8 cellular contexts compared by ENCODE assay signal in the genomic region with DNA sequence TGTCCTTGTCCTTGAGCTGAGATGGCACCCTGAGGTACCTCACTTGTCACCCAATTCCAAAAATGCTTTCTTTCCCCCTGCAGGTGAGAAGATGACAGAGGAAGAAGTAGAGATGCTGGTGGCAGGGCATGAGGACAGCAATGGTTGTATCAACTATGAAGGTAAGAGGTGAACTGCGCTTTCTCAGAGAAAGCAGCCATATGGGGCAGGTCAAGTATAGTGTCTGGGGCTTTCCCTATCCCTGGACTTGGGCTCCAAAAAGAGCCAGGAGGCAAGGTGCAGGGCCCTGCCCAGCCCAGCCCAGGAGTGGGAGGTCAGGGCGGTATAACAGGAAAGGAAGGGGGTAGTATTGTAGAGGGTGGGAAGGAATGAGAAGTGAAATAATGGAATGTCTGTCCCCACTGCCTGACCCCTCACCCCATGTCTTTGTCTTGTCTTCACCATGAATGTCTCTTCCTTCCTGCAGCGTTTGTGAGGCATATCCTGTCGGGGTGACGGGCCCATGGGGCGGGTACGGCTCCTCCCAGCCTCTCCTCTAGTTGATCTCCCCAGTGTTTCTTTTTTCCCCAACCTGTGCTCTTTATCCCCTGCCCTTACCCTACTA. TPM values are rescaled to one million over a fixed set of nuclear protein-coding genes. Genes with fewer than 3 reads are reported as not detected.
DNase-seq lines count a peak whose midpoint lies in the region; ATAC-seq and TF ChIP-seq lines count a peak whose summit lies in the region.

No MANE protein-coding gene starts in this region.

- ATAC-seq in Panc1 = no peak
- ATAC-seq in HG03045 (IDR thresholded peaks at IDR 0.05; ENCODE audit: unreplicated experiment) = no peak

- BruUV-seq in Panc1 (replicated peaks; lab: Mats Ljungman, UMichigan) = no TSS peak

- H3K36me3 ChIP-seq in Panc1 (ENCODE audit: control insufficient read depth, insufficient read depth, low read length) (peaks cover 2% of the 10 kb centered on the region; the same call in 1 of the 2 replicates), iPS-20b (ENCODE audit: insufficient read depth, low read depth, low read length) (peaks cover 68% of the 10 kb centered on the region)

- H3K9ac ChIP-seq in iPS-20b (ENCODE audit: low read depth, low read length) = peak overlapping the region; percentile 99; the same call in 1 of the 2 replicates

- H3K9me3 ChIP-seq in Panc1 (ENCODE audit: control insufficient read depth, insufficient read depth, low read depth, low read length) (no peaks in the 10 kb centered on the region), iPS-20b (ENCODE audit: insufficient read depth, low read depth, low read length) (no peaks in the 10 kb centered on the region)

- in situ Hi-C loops in Panc1 (cut with HindIII; ENCODE audit: low pct_unique_long_range_greater_than_20kb, low sequenced_read_pairs) = no loop called here

- peaks cover 62% of the 10 kb centered on the region for H3K36me3 Mint-ChIP-seq in activated naive CD4-positive, alpha-beta T cell treated with anti-CD3 and anti-CD28 coated beads for 36 hours (ENCODE audit: low read depth)

- peaks cover 20% of the 10 kb centered on the region for H3K4me1 ChIP-seq in Panc1 (ENCODE audit: control insufficient read depth, insufficient read depth, low read length)
- H3K4me1 ChIP-seq in iPS-20b (ENCODE audit: insufficient read depth, low read length) = peaks cover 23% of the 10 kb centered on the region

- POLR2A ChIA-PET in Panc1 (lab: Charles Lee) = no interaction called here

- no peaks in the 10 kb centered on the region for H3K27me3 Mint-ChIP-seq in activated naive CD4-positive, alpha-beta T cell treated with anti-CD3 and anti-CD28 coated beads for 36 hours (ENCODE audit: low read depth)

- no peaks in the 10 kb centered on the region for H3K9me3 Mint-ChIP-seq in activated naive CD4-positive, alpha-beta T cell treated with anti-CD3 and anti-CD28 coated beads for 36 hours

- H3K4me3 ChIP-seq in Panc1 (ENCODE audit: low read depth in 2 of 2, low read length in 2 of 2) = peak overlapping the region; percentile 74 to 78
- H3K4me3 ChIP-seq in iPS-20b (ENCODE audit: low read length) = peak overlapping the region; percentile 86

- H3K4me3 Mint-ChIP-seq in activated naive CD4-positive, alpha-beta T cell treated with anti-CD3 and anti-CD28 coated beads for 36 hours = peak overlapping the region; percentile 96

- peaks cover 35% of the 10 kb centered on the region for H3K4me1 Mint-ChIP-seq in activated naive CD4-positive, alpha-beta T cell treated with anti-CD3 and anti-CD28 coated beads for 36 hours (ENCODE audit: low read depth)

- DNase-seq in CD1c-positive myeloid dendritic cell (ENCODE audit: extremely low spot score) (peak; percentile 32), Panc1 (ENCODE audit: low read depth, low spot score) (no peak), DMS79 treated with DMSO at 0.1 percent for 48 hours (lab: John Stamatoyannopoulos, UW) (no peak), NCI-H2227 (lab: John Stamatoyannopoulos, UW; ENCODE audit: unreplicated experiment) (no peak)
- peak; percentile 83 for DNase-seq in activated naive CD4-positive, alpha-beta T cell treated with anti-CD3 and anti-CD28 coated beads for 36 hours
- peak; percentile 58 for DNase-seq in stimulated activated CD4-positive, alpha-beta T cell treated with anti-CD3 and anti-CD28 coated beads, Interleukin-4, amount 100 ng/mL, for 1 hour

- TF ChIP-seq CTCF in Panc1 (IDR thresholded peaks at IDR 0.05) = no peak

- H3K27me3 ChIP-seq in Panc1 (ENCODE audit: control insufficient read depth, insufficient read depth, low read length) (no peaks in the 10 kb centered on the region), iPS-20b (ENCODE audit: insufficient read depth, low read length) (no peaks in the 10 kb centered on the region)

- intact Hi-C loops in Panc1 (cut with micrococcal nuclease; ENCODE audit: unreplicated experiment) = no loop called here
- intact Hi-C loops in activated naive CD4-positive, alpha-beta T cell treated with anti-CD3 and anti-CD28 coated beads for 36 hours (cut with micrococcal nuclease) = loop anchor here (1.0 kb wide), 2 partner anchors 8 to 64 kb away; a partner anchor contains a TSS

- H3K27ac ChIP-seq in Panc1 (ENCODE audit: low read length) (peak overlapping the region; percentile 88), iPS-20b (ENCODE audit: low read length) (peak overlapping the region; percentile 95)

- CTCF ChIA-PET in Panc1 (lab: Charles Lee) = no interaction called here
- CTCF ChIA-PET in activated naive CD4-positive, alpha-beta T cell treated with anti-CD3 and anti-CD28 coated beads for 36 hours (lab: Charles Lee) = interaction anchor here (1.2 to 6.7 kb wide), 6 partner anchors 9 to 62 kb away, joined by 4 to 43 read pairs (median 8); a partner anchor contains a TSS

- H3K27ac Mint-ChIP-seq in activated naive CD4-positive, alpha-beta T cell treated with anti-CD3 and anti-CD28 coated beads for 36 hours = peak overlapping the region; percentile 95

RNA-seq across cellular contexts. Expression of a gene that starts 2.1 kb away (rescaled TPM):
- 1,024 TPM for total RNA-seq in Panc1 (2021; ENCODE audit: unreplicated experiment)
- polyA plus RNA-seq in Panc1 (2012; ENCODE audit: insufficient read length) = 1,487 TPM
- 100 to 1,000 TPM; 841 to 868 TPM for total RNA-seq in activated naive CD4-positive, alpha-beta T cell treated with anti-CD3 and anti-CD28 coated beads for 36 hours

RNA-seq across cellular contexts. Expression of a gene that starts 7.9 kb away (rescaled TPM):
- 66.5 TPM for total RNA-seq in Panc1 (2021; ENCODE audit: unreplicated experiment)
- polyA plus RNA-seq in Panc1 (2012; ENCODE audit: insufficient read length) = 236 TPM
- 10 to 100 TPM; 49.2 to 57.5 TPM for total RNA-seq in activated naive CD4-positive, alpha-beta T cell treated with anti-CD3 and anti-CD28 coated beads for 36 hours

RNA-seq across cellular contexts. Expression of a gene that starts 29.0 kb away (rescaled TPM):
- total RNA-seq in Panc1 (2021; ENCODE audit: unreplicated experiment) = 129 TPM
- polyA plus RNA-seq in Panc1 (2012; ENCODE audit: insufficient read length) = 105 TPM
- total RNA-seq in activated naive CD4-positive, alpha-beta T cell treated with anti-CD3 and anti-CD28 coated beads for 36 hours = 10 to 100 TPM; 75.8 to 79.0 TPM

RNA-seq across cellular contexts. Expression of a gene that starts 32.2 kb away (rescaled TPM):
- 152 TPM for total RNA-seq in Panc1 (2021; ENCODE audit: unreplicated experiment)
- polyA plus RNA-seq in Panc1 (2012; ENCODE audit: insufficient read length) = 100 TPM
- 10 to 100 TPM; 87.4 to 88.9 TPM for total RNA-seq in activated naive CD4-positive, alpha-beta T cell treated with anti-CD3 and anti-CD28 coated beads for 36 hours

RNA-seq across cellular contexts. Expression of a gene that starts 42.2 kb away (rescaled TPM):
- total RNA-seq in Panc1 (2021; ENCODE audit: unreplicated experiment) = 6.0 TPM
- polyA plus RNA-seq in Panc1 (2012; ENCODE audit: insufficient read length) = 5.0 TPM
- total RNA-seq in activated naive CD4-positive, alpha-beta T cell treated with anti-CD3 and anti-CD28 coated beads for 36 hours = 1 to 10 TPM; 6.4 to 6.6 TPM

Comparison
In these comparisons a context has a peak if more than half of its experiments do, and no peak if none do; other contexts are left out.
1. DNase-seq: peak in CD1c-positive myeloid dendritic cell (single experiment), activated naive CD4-positive, alpha-beta T cell treated with anti-CD3 and anti-CD28 coated beads for 36 hours (single experiment) and stimulated activated CD4-positive, alpha-beta T cell treated with anti-CD3 and anti-CD28 coated beads, Interleukin-4, amount 100 ng/mL, for 1 hour (single experiment); none in Panc1 (single experiment), DMS79 treated with DMSO at 0.1 percent for 48 hours (single experiment) and NCI-H2227 (single experiment).